ENCODE assay signal across 10 cellular contexts in genomic region chr7:137990251-137990901, GRCh38. TPM values are rescaled to one million over a fixed set of nuclear protein-coding genes. Genes with fewer than 3 reads are reported as not detected.
DNase-seq lines count a peak whose midpoint lies in the region; ATAC-seq and TF ChIP-seq lines count a peak whose summit lies in the region.
"Had no signal": no experiment of that assay in that cellular context is flagged by ENCODE, and none has a peak within 500 bp of the region (broad histone marks: within the 10 kb centered on the region; RNA-seq: fewer than 3 reads in every experiment).

No MANE protein-coding gene starts in this region.

- no peak for ATAC-seq in HG03520 (IDR thresholded peaks at IDR 0.05; ENCODE audit: unreplicated experiment)
- ATAC-seq in HG03460 (IDR thresholded peaks at IDR 0.05; ENCODE audit: unreplicated experiment), result no peak

- H2BK120ac ChIP-seq in trophoblast cell (ENCODE audit: insufficient read depth, low read length, poor library complexity), result no peak overlapping the region

- H3K23ac ChIP-seq in trophoblast cell (ENCODE audit: low read length), result no peak overlapping the region

- no peak for TF ChIP-seq CTCF in fibroblast of villous mesenchyme (IDR thresholded peaks at IDR 0.05; ENCODE audit: insufficient read depth, low read depth, low read length)

- no peak overlapping the region for H4K8ac ChIP-seq in trophoblast cell (ENCODE audit: low read depth, low read length)

- H3K4me3 ChIP-seq in adipocyte (ENCODE audit: low read length) (peak overlapping the region; percentile 55), fibroblast of villous mesenchyme (ENCODE audit: low read depth, low read length) (peak overlapping the region; percentile 10), trophoblast cell (ENCODE audit: low read depth, low read length) (no peak overlapping the region)
- H3K4me3 ChIP-seq: BLaER1 treated with 17β-estradiol and CSF1 and Interleukin-3, amounts not matched to agents 10 nM and 100 nM had no signal

- H4K91ac ChIP-seq in trophoblast cell (ENCODE audit: low read depth, low read length), result no peak overlapping the region

- no CpG with 5 or more reads among the region's 5 CpGs for WGBS in trophoblast cell (ENCODE audit: extremely low coverage, insufficient coverage, insufficient read length)

- H2AFZ ChIP-seq in trophoblast cell (ENCODE audit: insufficient read depth, low read length, poor library complexity), result no peak overlapping the region

- H3K27me3 ChIP-seq in adipocyte (replicated peaks; ENCODE audit: control insufficient read depth, insufficient read depth, low read length) (no peaks in the 10 kb centered on the region), trophoblast cell (ENCODE audit: insufficient read depth, low read length) (no peaks in the 10 kb centered on the region)
- H3K27me3 ChIP-seq: BLaER1 treated with 17β-estradiol and CSF1 and Interleukin-3, amounts not matched to agents 10 nM and 100 nM had no signal

- no peak overlapping the region for H2BK12ac ChIP-seq in trophoblast cell (ENCODE audit: low read length)

- H3K4me2 ChIP-seq in trophoblast cell (ENCODE audit: low read length), result no peak overlapping the region

- no peak overlapping the region for H3K14ac ChIP-seq in trophoblast cell (ENCODE audit: low read length)

- H3K9me3 ChIP-seq in adipocyte (ENCODE audit: control insufficient read depth, low read length), result no peaks in the 10 kb centered on the region
- no peaks in the 10 kb centered on the region for H3K9me3 ChIP-seq in trophoblast cell (ENCODE audit: insufficient read depth, low read depth, low read length)

- peak overlapping the region; percentile 16 for H3K27ac ChIP-seq in trophoblast cell (ENCODE audit: low read depth, low read length)
- H3K27ac ChIP-seq: BLaER1 treated with 17β-estradiol and CSF1 and Interleukin-3, amounts not matched to agents 10 nM and 100 nM had no signal

- H2AK5ac ChIP-seq in trophoblast cell (ENCODE audit: low read length), result no peak overlapping the region

- DNase-seq in AG20443 (ENCODE audit: low spot score) (peak; percentile 46), adipocyte (ENCODE audit: low read depth) (peak; percentile 74), fibroblast of villous mesenchyme (ENCODE audit: low read depth) (peak; percentile 98), trophoblast cell (peak in 1 of 2 donors; percentile 82), midbrain (lab: John Stamatoyannopoulos, UW) (no peak), SIG-M5 (lab: John Stamatoyannopoulos, UW) (no peak)
- DNase-seq: NCI-H2171 had no signal

- no peak overlapping the region for H4K12ac ChIP-seq in trophoblast cell (ENCODE audit: low read depth, low read length)

- H3K9ac ChIP-seq in adipocyte (ENCODE audit: low read length) (peak overlapping the region; percentile 71), trophoblast cell (ENCODE audit: low read length) (no peak overlapping the region)
- H3K9ac ChIP-seq: BLaER1 treated with 17β-estradiol and CSF1 and Interleukin-3, amounts not matched to agents 10 nM and 100 nM had no signal

- H3K4ac ChIP-seq in trophoblast cell (ENCODE audit: low read depth, low read length), result peak overlapping the region; percentile 13

- no peak overlapping the region for H3K18ac ChIP-seq in trophoblast cell (ENCODE audit: low read length)

- peaks cover 5% of the 10 kb centered on the region for H3K79me1 ChIP-seq in trophoblast cell (ENCODE audit: low read length)

- peaks cover 34% of the 10 kb centered on the region for H3K79me2 ChIP-seq in trophoblast cell (ENCODE audit: control insufficient read depth, insufficient read depth, low read length, poor library complexity)

- H3K4me1 ChIP-seq in adipocyte (ENCODE audit: control insufficient read depth, insufficient read depth, low read length) (peaks cover 67% of the 10 kb centered on the region), trophoblast cell (ENCODE audit: control insufficient read depth in 1 of 2, insufficient read depth in 2 of 2, low read length in 2 of 2) (peaks cover 24 to 47% of the 10 kb centered on the region in 2 experiments)

- H2BK5ac ChIP-seq in trophoblast cell (ENCODE audit: low read depth, low read length, poor library complexity), result no peak overlapping the region

- H3K36me3 ChIP-seq in adipocyte (ENCODE audit: control insufficient read depth, insufficient read depth, low read length, severe bottlenecking) (no peaks in the 10 kb centered on the region), trophoblast cell (ENCODE audit: control insufficient read depth in 1 of 2, insufficient read depth in 2 of 2, low read length in 2 of 2) (peaks cover 3 to 4% of the 10 kb centered on the region in 2 experiments)

RNA-seq across cellular contexts. Expression of gene CREB3L2, which starts 11.5 kb away (rescaled TPM):
- total RNA-seq in fibroblast of villous mesenchyme, result 33.2 and 35.4 TPM in 2 replicates
- 134 and 136 TPM in 2 replicates for polyA plus RNA-seq in trophoblast cell (2013)

Comparison
In these comparisons a context has a peak if more than half of its experiments do, and no peak if none do; other contexts are left out.
1. DNase-seq: peak in AG20443 (single experiment), adipocyte (single experiment) and fibroblast of villous mesenchyme (single experiment); none in midbrain (single experiment) and SIG-M5 (single experiment).